In genomic region chr1:27568247-27569087, GRCh38 we compare ENCODE assay signal across 8 cellular contexts. TPM values are rescaled to one million over a fixed set of nuclear protein-coding genes. Genes with fewer than 3 reads are reported as not detected.
DNase-seq lines count a peak whose midpoint lies in the region; ATAC-seq and TF ChIP-seq lines count a peak whose summit lies in the region.

No MANE protein-coding gene starts in this region.

- H3K36me3 Mint-ChIP-seq in activated T-cell treated with anti-CD3 and anti-CD28 coated beads, Interleukin-2, amount 50 U/mL, for 4 hours (ENCODE audit: insufficient read depth) = no peaks in the 10 kb centered on the region
- no peaks in the 10 kb centered on the region for H3K36me3 Mint-ChIP-seq in naive thymus-derived CD8-positive, alpha-beta T cell

- H3K4me1 ChIP-seq in OCI-LY1 (ENCODE audit: insufficient read depth, low read length, severe bottlenecking) (peaks cover 24% of the 10 kb centered on the region), esophagus muscularis mucosa (peaks cover 96 to 100% (median 100%) of the 10 kb centered on the region in 4 donors)

- H3K9me3 Mint-ChIP-seq in activated T-cell treated with anti-CD3 and anti-CD28 coated beads, Interleukin-2, amount 50 U/mL, for 4 hours = no peaks in the 10 kb centered on the region
- no peaks in the 10 kb centered on the region for H3K9me3 Mint-ChIP-seq in naive thymus-derived CD8-positive, alpha-beta T cell

- H3K4me3 ChIP-seq in OCI-LY1 (ENCODE audit: low read depth, low read length, poor library complexity, severe bottlenecking) (peak overlapping the region; percentile 36), esophagus muscularis mucosa (peak overlapping the region; percentile 47 to 54 (median 50))

- H3K4me2 ChIP-seq in OCI-LY1 (ENCODE audit: low read length) = peak overlapping the region; percentile 65

- H3K27me3 ChIP-seq in OCI-LY1 (ENCODE audit: insufficient read depth, low read length) (0 out of 2 replicates have a peak, but pooled peaks cover 5% of the 10 kb centered on the region), esophagus muscularis mucosa (no peaks in the 10 kb centered on the region)

- WGBS in esophagus muscularis mucosa = 6% methylated on average over 27 of the region's 66 CpGs

- H3K4me1 Mint-ChIP-seq in activated T-cell treated with anti-CD3 and anti-CD28 coated beads, Interleukin-2, amount 50 U/mL, for 4 hours (ENCODE audit: low read depth) = peaks cover 31% of the 10 kb centered on the region
- peaks cover 31 to 66% (median 53%) of the 10 kb centered on the region in 4 donors for H3K4me1 Mint-ChIP-seq in naive thymus-derived CD8-positive, alpha-beta T cell

- H3K79me2 ChIP-seq in OCI-LY1 (ENCODE audit: insufficient read depth, low read length) = no peaks in the 10 kb centered on the region

- H3K36me3 ChIP-seq in OCI-LY1 (ENCODE audit: insufficient read depth, low read length) = peaks cover 3% of the 10 kb centered on the region; the same call in 1 of the 2 replicates
- H3K36me3 ChIP-seq in esophagus muscularis mucosa = no peaks in the 10 kb centered on the region

- no peaks in the 10 kb centered on the region for H3K9me2 ChIP-seq in OCI-LY1 (ENCODE audit: low read depth, low read length)

- H3K9me3 ChIP-seq in OCI-LY1 (ENCODE audit: low read length) (no peaks in the 10 kb centered on the region), esophagus muscularis mucosa (no peaks in the 10 kb centered on the region)

- peak overlapping the region; percentile 39; the same call in 1 of the 2 replicates for H3K9ac ChIP-seq in OCI-LY1 (ENCODE audit: low read length)

- TF ChIP-seq CTCF in OCI-LY1 (IDR thresholded peaks at IDR 0.05; ENCODE audit: low read length) (peak; percentile 81), esophagus muscularis mucosa (IDR thresholded peaks at IDR 0.05) (peak; percentile 81 to 84 (median 81))

- H3K27ac ChIP-seq in OCI-LY1 (ENCODE audit: low read depth, low read length, poor library complexity, severe bottlenecking) (no peak overlapping the region), esophagus muscularis mucosa (replicated peaks in 1 of 4) (peak overlapping the region; percentile 93 to 98 (median 97))

- H3K27me3 Mint-ChIP-seq in activated T-cell treated with anti-CD3 and anti-CD28 coated beads, Interleukin-2, amount 50 U/mL, for 4 hours (ENCODE audit: low read depth) = no peaks in the 10 kb centered on the region
- H3K27me3 Mint-ChIP-seq in naive thymus-derived CD8-positive, alpha-beta T cell = no peaks in the 10 kb centered on the region

- no peak for TF ChIP-seq EP300 in esophagus muscularis mucosa (IDR thresholded peaks at IDR 0.05)

- H4K20me1 ChIP-seq in OCI-LY1 (ENCODE audit: insufficient read depth, low read length) = no peaks in the 10 kb centered on the region

- H2AFZ ChIP-seq in OCI-LY1 (ENCODE audit: low read length) = no peak overlapping the region

- DNase-seq in CD1c-positive myeloid dendritic cell (ENCODE audit: extremely low spot score) (peak; percentile 92), esophagus muscularis mucosa (ENCODE audit: extremely low spot score) (peak; percentile 98)
- DNase-seq in activated T-cell treated with anti-CD3 and anti-CD28 coated beads, Interleukin-2, amount 50 U/mL, for 4 hours = peak; percentile 90
- DNase-seq in naive thymus-derived CD8-positive, alpha-beta T cell = peak; percentile 82 to 95 (median 90)
- peak; percentile 87 to 94 (median 92) for DNase-seq in stimulated activated naive CD4-positive, alpha-beta T cell (lab: John Stamatoyannopoulos, UW)

- TF ChIP-seq POLR2A in esophagus muscularis mucosa (IDR thresholded peaks at IDR 0.05; ENCODE audit: low read depth) = no peak

- peak overlapping the region; percentile 60 to 95 (median 88) for H3K27ac Mint-ChIP-seq in naive thymus-derived CD8-positive, alpha-beta T cell

- intact Hi-C loops in esophagus muscularis mucosa (cut with DNase I) = no loop called here

- ATAC-seq in GM19395 (IDR thresholded peaks at IDR 0.05; ENCODE audit: unreplicated experiment) (peak; percentile 89), HG03520 (IDR thresholded peaks at IDR 0.05; ENCODE audit: unreplicated experiment) (peak; percentile 79)
- peak; percentile 97 to 98 for ATAC-seq in activated T-cell treated with anti-CD3 and anti-CD28 coated beads, Interleukin-2, amount 50 U/mL, for 4 hours
- ATAC-seq in naive thymus-derived CD8-positive, alpha-beta T cell = peak; percentile 85 to 90

- POLR2A ChIA-PET in naive thymus-derived CD8-positive, alpha-beta T cell (lab: Charles Lee) = interaction anchor here (0.6 to 2.2 kb wide), 15 partner anchors 11 to 377 kb away, joined by 3 to 9 read pairs (median 4); partner anchors contain the start of genes AHDC1 and WASF2

- H3F3A ChIP-seq in OCI-LY1 (ENCODE audit: insufficient read depth, low read length) = no peaks in the 10 kb centered on the region

- H3K4me3 Mint-ChIP-seq in activated T-cell treated with anti-CD3 and anti-CD28 coated beads, Interleukin-2, amount 50 U/mL, for 4 hours = peak overlapping the region; percentile 72
- peak overlapping the region; percentile 72 to 89 (median 82) for H3K4me3 Mint-ChIP-seq in naive thymus-derived CD8-positive, alpha-beta T cell

RNA-seq across cellular contexts. Expression of gene AHDC1, which starts 35.5 kb away (rescaled TPM):
- total RNA-seq in activated T-cell treated with anti-CD3 and anti-CD28 coated beads, Interleukin-2, amount 50 U/mL, for 4 hours = 1 to 10 TPM; 7.6 to 9.4 (median 8.6) TPM
- total RNA-seq in esophagus muscularis mucosa = 10 to 100 TPM; 14.7 to 54.3 (median 35.4) TPM
- 10 to 100 TPM; 19.6 to 24.7 TPM for total RNA-seq in naive thymus-derived CD8-positive, alpha-beta T cell
- 1 to 10 TPM in 2 of 3 donors, under 1 TPM in 1; 0.57 to 2.4 (median 1.0) TPM for polyA plus RNA-seq in naive thymus-derived CD8-positive, alpha-beta T cell
